In the genomic region with DNA sequence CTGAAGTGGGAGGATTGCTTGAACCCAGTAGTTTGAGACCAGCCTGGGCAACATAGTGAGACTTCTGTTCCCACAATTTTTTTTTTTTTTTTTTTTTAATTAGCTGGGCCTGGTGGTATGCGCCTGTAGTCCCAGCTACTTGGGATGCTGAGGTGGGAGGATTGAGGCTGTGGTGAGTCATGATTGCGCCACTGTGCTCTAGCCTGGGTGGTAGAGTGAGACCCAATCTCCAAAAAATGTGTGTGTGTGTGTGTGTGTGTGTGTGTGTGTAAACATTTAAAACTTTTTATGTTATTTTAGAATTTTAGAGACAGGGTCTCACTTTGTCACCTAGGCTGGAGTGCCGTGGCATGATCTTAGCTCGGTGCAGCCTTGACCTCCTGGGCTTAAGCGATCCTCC, we compare ENCODE assay signal across 16 cellular contexts. TPM values are rescaled to one million over a fixed set of nuclear protein-coding genes. Genes with fewer than 3 reads are reported as not detected.
DNase-seq lines count a peak whose midpoint lies in the region; ATAC-seq, FAIRE-seq and TF ChIP-seq lines count a peak whose summit lies in the region.
"Had no signal": no experiment of that assay in that cellular context is flagged by ENCODE, and none has a peak within 500 bp of the region (broad histone marks: within the 10 kb centered on the region; RNA-seq: fewer than 3 reads in every experiment).

No MANE protein-coding gene starts in this region.

- no peak overlapping the region for H3K4me3 ChIP-seq in astrocyte (ENCODE audit: insufficient read depth, low read depth, low read length)
- H3K4me3 ChIP-seq: BLaER1 treated with 17β-estradiol and CSF1 and Interleukin-3, amounts not matched to agents 10 nM and 100 nM; SK-N-MC had no signal

- H3K4me1 ChIP-seq in astrocyte (ENCODE audit: insufficient read depth, low read length): no peaks in the 10 kb centered on the region

- in situ Hi-C loops in GM13976 (cut with MboI; ENCODE audit: low sequenced_read_pairs, unreplicated experiment): no loop called here

- TF ChIP-seq CTCF in astrocyte (IDR thresholded peaks at IDR 0.05; ENCODE audit: insufficient read depth, low read depth, low read length): no peak
- TF ChIP-seq CTCF in GM13976 (IDR thresholded peaks at IDR 0.05; ENCODE audit: borderline replicate concordance, control extremely low read depth, extremely low read depth, insufficient read depth, missing control alignments): no peak

- no peak overlapping the region for H3K27ac ChIP-seq in astrocyte (ENCODE audit: low read depth, low read length)
- H3K27ac ChIP-seq: BLaER1 treated with 17β-estradiol and CSF1 and Interleukin-3, amounts not matched to agents 10 nM and 100 nM; SK-N-MC; VCaP had no signal

- no peak overlapping the region for H3K9ac ChIP-seq in astrocyte (ENCODE audit: low read length)
- H3K9ac ChIP-seq: BLaER1 treated with 17β-estradiol and CSF1 and Interleukin-3, amounts not matched to agents 10 nM and 100 nM had no signal

- H3K36me3 Mint-ChIP-seq in astrocyte (ENCODE audit: low read depth, unreplicated experiment): no peaks in the 10 kb centered on the region
- H3K36me3 Mint-ChIP-seq: naive thymus-derived CD8-positive, alpha-beta T cell had no signal

- H3K4me2 ChIP-seq in astrocyte (ENCODE audit: low read length): no peak overlapping the region
- H3K4me2 ChIP-seq: BLaER1 treated with 17β-estradiol and CSF1 and Interleukin-3, amounts not matched to agents 10 nM and 100 nM had no signal

- H3K4me1 Mint-ChIP-seq in astrocyte (ENCODE audit: low read depth, unreplicated experiment): no peaks in the 10 kb centered on the region

- H3K9me3 ChIP-seq in astrocyte (ENCODE audit: insufficient read depth, low read depth, low read length): no peaks in the 10 kb centered on the region
- H3K9me3 ChIP-seq: BLaER1 treated with 17β-estradiol and CSF1 and Interleukin-3, amounts not matched to agents 10 nM and 100 nM had no signal

- no peak for ATAC-seq in GM19397 (IDR thresholded peaks at IDR 0.05; ENCODE audit: unreplicated experiment)
- ATAC-seq: naive thymus-derived CD8-positive, alpha-beta T cell had no signal

- DNase-seq in Daoy (ENCODE audit: low read depth) (peak; percentile 54), astrocyte (ENCODE audit: low read depth) (peak; percentile 71), islet precursor cell (peak; percentile 89), NCI-H748 (lab: John Stamatoyannopoulos, UW; ENCODE audit: unreplicated experiment) (no peak), NCI-H1694 (lab: John Stamatoyannopoulos, UW) (no peak), GM13976 (ENCODE audit: low spot score) (no peak)
- DNase-seq: DMS79; KG1; naive thymus-derived CD8-positive, alpha-beta T cell; NCI-H2029 had no signal

- FAIRE-seq in astrocyte (lab: Jason Lieb, UNC): no peak
- FAIRE-seq: endometrium had no signal

- H3K27me3 Mint-ChIP-seq in astrocyte (ENCODE audit: low read depth, unreplicated experiment): peaks cover 3% of the 10 kb centered on the region

- peaks cover 5% of the 10 kb centered on the region for H3K27me3 ChIP-seq in astrocyte (ENCODE audit: insufficient read depth, low read length)

- H3K4me3 Mint-ChIP-seq in astrocyte (ENCODE audit: unreplicated experiment): no peak overlapping the region
- H3K4me3 Mint-ChIP-seq: naive thymus-derived CD8-positive, alpha-beta T cell had no signal

- H3K27ac Mint-ChIP-seq in astrocyte (ENCODE audit: unreplicated experiment): no peak overlapping the region
- H3K27ac Mint-ChIP-seq: naive thymus-derived CD8-positive, alpha-beta T cell had no signal

- TF ChIP-seq RAD21 in Ishikawa (IDR thresholded peaks at IDR 0.05; ENCODE audit: low read depth): no peak

- H3K36me3 ChIP-seq in astrocyte (ENCODE audit: insufficient read depth, low read length): no peaks in the 10 kb centered on the region
- H3K36me3 ChIP-seq: BLaER1 treated with 17β-estradiol and CSF1 and Interleukin-3, amounts not matched to agents 10 nM and 100 nM had no signal

- no peaks in the 10 kb centered on the region for H3K9me3 Mint-ChIP-seq in astrocyte (ENCODE audit: unreplicated experiment)

- H2AFZ ChIP-seq in astrocyte (ENCODE audit: low read depth, low read length): no peak overlapping the region

- H4K20me1 ChIP-seq in astrocyte (ENCODE audit: insufficient read depth, low read length): no peaks in the 10 kb centered on the region
- H4K20me1 ChIP-seq: BLaER1 treated with 17β-estradiol and CSF1 and Interleukin-3, amounts not matched to agents 10 nM and 100 nM had no signal

- no peak for TF ChIP-seq EP300 in Ishikawa (IDR thresholded peaks at IDR 0.05; ENCODE audit: borderline replicate concordance)

- H3K79me2 ChIP-seq in astrocyte (ENCODE audit: insufficient read depth, low read length): no peaks in the 10 kb centered on the region

TF ChIP-seq in Ishikawa, 13 proteins besides CTCF, POLR2A, EP300 and RAD21:
- TF ChIP-seq EGR1 (IDR thresholded peaks at IDR 0.05) (no peak), CEBPB (IDR thresholded peaks at IDR 0.05) (0 out of 2 replicates have a peak, but pooled peaks have one; percentile 26), TEAD4 (IDR thresholded peaks at IDR 0.05) (no peak)

RNA-seq across cellular contexts. Expression of a gene that starts 6.8 kb away (rescaled TPM):
- total RNA-seq in Daoy (2014; rRNA removed; shearing (Covaris generic)): 0.18 and 0.63 TPM in 2 replicates
- 0.91 and 0.94 TPM in 2 replicates for total RNA-seq in astrocyte
- total RNA-seq: naive thymus-derived CD8-positive, alpha-beta T cell had no signal

RNA-seq across cellular contexts. Expression of a gene that starts 16.0 kb away (rescaled TPM):
- 5.6 and 6.1 TPM in 2 replicates for total RNA-seq in Daoy (2014; rRNA removed; shearing (Covaris generic))
- 2.8 and 3.5 TPM in 2 replicates for total RNA-seq in astrocyte

RNA-seq across cellular contexts. Expression of a gene that starts 52.0 kb away (rescaled TPM):
- total RNA-seq in Daoy (2014; rRNA removed; shearing (Covaris generic)): 31.3 and 47.0 TPM in 2 replicates
- 43.0 and 45.2 TPM in 2 replicates for total RNA-seq in astrocyte

RNA-seq across cellular contexts. Expression of a gene that starts 52.9 kb away (rescaled TPM):
- total RNA-seq in Daoy (2014; rRNA removed; shearing (Covaris generic)): 2.0 and 2.8 TPM in 2 replicates
- total RNA-seq in astrocyte: 9.5 and 9.7 TPM in 2 replicates

Comparison
In these comparisons a context has a peak if more than half of its experiments do, and no peak if none do; other contexts are left out.
1. DNase-seq: peak in Daoy (single experiment), astrocyte (single experiment) and islet precursor cell (single experiment); none in NCI-H748 (single experiment), NCI-H1694 (single experiment) and GM13976 (single experiment).